15 cellular contexts compared by ENCODE assay signal in the genomic region with DNA sequence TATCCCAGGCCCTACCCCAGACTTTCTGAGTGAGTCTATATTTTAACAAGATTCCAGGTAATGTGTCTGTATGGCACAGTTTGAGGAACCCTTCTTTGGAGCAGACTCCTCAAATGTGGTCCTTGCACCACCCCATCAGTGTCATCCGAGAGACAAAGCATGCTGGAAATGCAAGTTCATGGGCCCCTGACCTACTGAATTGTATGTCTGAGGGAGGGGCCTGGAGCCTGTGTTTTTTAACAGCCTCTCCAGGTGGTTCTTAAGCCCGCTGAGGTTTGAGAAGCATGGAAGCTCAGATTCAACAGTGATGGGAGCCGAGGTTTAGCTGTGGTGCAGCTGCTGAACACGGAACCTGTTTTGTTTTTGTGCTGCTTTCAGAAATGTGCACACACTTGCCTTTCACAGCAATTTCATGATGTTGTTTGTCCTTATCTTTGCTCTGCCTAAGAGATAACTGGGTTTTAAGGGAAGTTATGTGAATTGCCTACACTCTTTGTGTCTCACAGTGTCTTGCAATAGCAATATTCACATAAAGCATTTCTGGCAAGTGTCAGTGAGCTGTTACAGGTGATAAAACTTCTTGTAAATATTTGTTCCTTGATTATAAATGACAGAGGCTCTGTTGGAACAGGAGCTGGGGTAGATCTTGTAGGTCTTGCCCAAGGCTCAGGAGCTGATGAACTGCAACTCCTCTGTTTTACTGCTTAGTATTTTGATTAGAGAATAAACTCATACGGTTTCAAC. TPM values are rescaled to one million over a fixed set of nuclear protein-coding genes. Genes with fewer than 3 reads are reported as not detected.
"Had no signal": no experiment of that assay in that cellular context is flagged by ENCODE, and none has a peak within 500 bp of the region (broad histone marks: within the 10 kb centered on the region; RNA-seq: fewer than 3 reads in every experiment).

No MANE protein-coding gene starts in this region.

- H3K36me3 ChIP-seq: WERI-Rb-1 had no signal

- H3K9me3 Mint-ChIP-seq: activated CD4-positive, alpha-beta T cell treated with anti-CD3 and anti-CD28 coated beads, Interleukin-2, amount 10 ng/mL, durations not matched to agents 24 days and 14 days; activated naive CD4-positive, alpha-beta T cell treated with anti-CD3 and anti-CD28 coated beads for 36 hours; nephron progenitor cell; stimulated activated naive B cell treated with anti-CD40 and anti-IgM and Interleukin-4, amounts not matched to agents 10 μg/mL and 1 μg/mL and 100 μg/mL, for 72 hours had no signal

- ATAC-seq: left ventricle myocardium superior; stimulated activated naive B cell treated with anti-CD40 and anti-IgM and Interleukin-4, amounts not matched to agents 10 μg/mL and 1 μg/mL and 100 μg/mL, for 72 hours had no signal

- H3K27me3 Mint-ChIP-seq: activated CD4-positive, alpha-beta T cell treated with anti-CD3 and anti-CD28 coated beads, Interleukin-2, amount 10 ng/mL, durations not matched to agents 24 days and 14 days had no signal

- H3K4me3 ChIP-seq: skin epidermis had no signal

- H3K4me1 Mint-ChIP-seq: activated CD4-positive, alpha-beta T cell treated with anti-CD3 and anti-CD28 coated beads, Interleukin-2, amount 10 ng/mL, durations not matched to agents 24 days and 14 days; nephron progenitor cell; stimulated activated naive B cell treated with anti-CD40 and anti-IgM and Interleukin-4, amounts not matched to agents 10 μg/mL and 1 μg/mL and 100 μg/mL, for 72 hours had no signal

- DNase-seq: activated CD4-positive, alpha-beta T cell treated with anti-CD3 and anti-CD28 coated beads, Interleukin-2, amount 10 ng/mL, durations not matched to agents 24 days and 14 days; activated CD8-positive, alpha-beta memory T cell treated with anti-CD3 and anti-CD28 coated beads for 24 hours; activated naive CD4-positive, alpha-beta T cell treated with anti-CD3 and anti-CD28 coated beads for 36 hours; effector CD4-positive, alpha-beta T cell; kidney; left ventricle myocardium superior; mesenchymal stem cell; nephron progenitor cell; retina; stimulated activated naive B cell treated with anti-CD40 and anti-IgM and Interleukin-4, amounts not matched to agents 10 μg/mL and 1 μg/mL and 100 μg/mL, for 72 hours; T-helper 2 cell; trophoblast cell; WERI-Rb-1 had no signal

- H3K36me3 Mint-ChIP-seq: stimulated activated naive B cell treated with anti-CD40 and anti-IgM and Interleukin-4, amounts not matched to agents 10 μg/mL and 1 μg/mL and 100 μg/mL, for 72 hours had no signal

- H3K27ac ChIP-seq: WERI-Rb-1 had no signal

- H3K27ac Mint-ChIP-seq: activated CD4-positive, alpha-beta T cell treated with anti-CD3 and anti-CD28 coated beads, Interleukin-2, amount 10 ng/mL, durations not matched to agents 24 days and 14 days; activated naive CD4-positive, alpha-beta T cell treated with anti-CD3 and anti-CD28 coated beads for 36 hours; nephron progenitor cell; stimulated activated naive B cell treated with anti-CD40 and anti-IgM and Interleukin-4, amounts not matched to agents 10 μg/mL and 1 μg/mL and 100 μg/mL, for 72 hours had no signal

- FAIRE-seq: colon, kidney had no signal

- H3K4me3 Mint-ChIP-seq: activated CD4-positive, alpha-beta T cell treated with anti-CD3 and anti-CD28 coated beads, Interleukin-2, amount 10 ng/mL, durations not matched to agents 24 days and 14 days; activated naive CD4-positive, alpha-beta T cell treated with anti-CD3 and anti-CD28 coated beads for 36 hours; nephron progenitor cell; stimulated activated naive B cell treated with anti-CD40 and anti-IgM and Interleukin-4, amounts not matched to agents 10 μg/mL and 1 μg/mL and 100 μg/mL, for 72 hours had no signal

RNA-seq across cellular contexts. Expression of a gene that starts 32.0 kb away (rescaled TPM):
- total RNA-seq: activated naive CD4-positive, alpha-beta T cell treated with anti-CD3 and anti-CD28 coated beads for 36 hours had no signal
